In the genomic region with DNA sequence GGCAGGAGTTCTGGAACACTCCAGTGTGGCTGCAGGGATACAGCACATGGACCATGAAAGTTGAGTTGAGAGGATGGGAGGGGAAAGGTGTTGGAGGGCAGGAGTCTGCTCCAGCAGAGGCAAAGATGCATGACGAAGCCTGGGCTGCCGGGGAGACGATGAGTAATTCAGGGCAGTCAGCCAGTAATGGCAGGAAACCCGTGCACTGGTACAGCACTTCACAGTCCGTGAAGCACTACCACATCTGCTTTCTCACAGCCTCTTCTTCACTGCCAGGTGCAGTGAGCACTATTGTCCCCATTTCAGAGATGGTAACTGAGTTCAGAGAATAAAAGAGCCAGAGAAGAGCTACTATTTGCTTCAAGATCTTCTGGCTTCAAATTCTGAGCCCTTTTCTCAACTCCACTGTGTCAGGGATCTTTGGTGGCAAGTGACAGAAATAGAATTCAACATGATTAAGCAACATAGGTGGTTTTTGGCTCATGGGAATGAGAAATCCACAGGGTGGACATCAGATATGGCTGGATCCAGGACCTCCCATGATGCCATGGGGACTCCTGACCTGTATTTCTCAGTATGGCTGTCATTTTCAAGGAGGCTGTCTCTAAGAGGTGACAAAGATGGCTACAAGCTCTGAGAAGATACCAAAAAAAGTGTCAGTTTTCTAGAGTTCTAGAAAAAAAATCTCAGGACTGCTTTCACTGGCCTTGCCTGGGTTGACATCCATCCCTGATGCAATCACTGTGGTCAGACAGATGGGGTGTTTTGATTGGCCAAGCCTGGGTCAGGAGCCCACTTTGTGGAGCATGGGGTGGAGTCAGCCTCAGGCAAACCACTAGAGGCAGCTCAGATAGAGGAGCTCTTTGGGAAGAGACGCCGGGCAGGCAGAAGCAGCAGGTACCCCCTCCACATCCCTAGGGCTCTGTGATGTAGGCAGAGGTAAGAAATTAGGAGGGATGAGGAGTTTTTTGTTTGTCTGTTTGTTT, we compare ENCODE assay signal across 9 cellular contexts. TPM values are rescaled to one million over a fixed set of nuclear protein-coding genes. Genes with fewer than 3 reads are reported as not detected.
A peak's percentile ranks its signal among the peaks of the same experiment; 100 is the strongest.
DNase-seq lines count a peak whose midpoint lies in the region; ATAC-seq lines count a peak whose summit lies in the region.
"Had no signal": no experiment of that assay in that cellular context is flagged by ENCODE, and none has a peak within 500 bp of the region (broad histone marks: within the 10 kb centered on the region; RNA-seq: fewer than 3 reads in every experiment).

No MANE protein-coding gene starts in this region.

- peaks cover 5% of the 10 kb centered on the region for H3K9me3 ChIP-seq in CD8-positive, alpha-beta memory T cell (ENCODE audit: low read length)
- peaks cover 17% of the 10 kb centered on the region for H3K9me3 ChIP-seq in NT2/D1 (ENCODE audit: insufficient read depth, low read length)

- CTCF ChIA-PET in CD8-positive, alpha-beta memory T cell (lab: Charles Lee), result interaction anchor here (1.3 to 2.9 kb wide), 6 partner anchors 11 to 196 kb away, joined by 3 to 10 read pairs (median 3); no protein-coding TSS in a partner anchor

- H3K9me3 Mint-ChIP-seq in CD8-positive, alpha-beta memory T cell, result peaks cover 9 to 18% (median 14%) of the 10 kb centered on the region in 5 donors

- peak overlapping the region; percentile 1 for H3K27ac ChIP-seq in CD8-positive, alpha-beta memory T cell (ENCODE audit: low read depth, low read length)
- H3K27ac ChIP-seq: tibial nerve had no signal

- no peaks in the 10 kb centered on the region for H3K27me3 ChIP-seq in CD8-positive, alpha-beta memory T cell (ENCODE audit: insufficient read depth, low read length, poor library complexity, severe bottlenecking)
- no peaks in the 10 kb centered on the region for H3K27me3 ChIP-seq in NT2/D1 (ENCODE audit: insufficient read depth, insufficient read length)

- peak overlapping the region; percentile 77 to 98 (median 92) for H3K27ac Mint-ChIP-seq in CD8-positive, alpha-beta memory T cell

- H3K4me3 ChIP-seq in CD8-positive, alpha-beta memory T cell (ENCODE audit: low read length), result no peak overlapping the region
- no peak overlapping the region for H3K4me3 ChIP-seq in NT2/D1 (ENCODE audit: insufficient read length, low read depth)
- H3K4me3 ChIP-seq: tibial nerve had no signal

- H3K9ac ChIP-seq in NT2/D1 (ENCODE audit: insufficient read length, low read depth), result peak overlapping the region; percentile 9

- peaks cover 15 to 77% (median 19%) of the 10 kb centered on the region in 3 donors for H3K36me3 Mint-ChIP-seq in CD8-positive, alpha-beta memory T cell

- DNase-seq in CD8-positive, alpha-beta memory T cell, result peak; percentile 50 to 88 (median 67)
- DNase-seq in NT2/D1 (ENCODE audit: low read depth, low spot score) (peak; percentile 27), activated T-cell treated with anti-CD3 and anti-CD28 coated beads for 24 hours (ENCODE audit: low read depth) (peak; percentile 73), fibroblast of the conjunctiva (ENCODE audit: low read depth) (peak; percentile 69), NCI-H774 (lab: John Stamatoyannopoulos, UW) (no peak)
- DNase-seq in stimulated activated CD4-positive, alpha-beta T cell treated with anti-CD3 and anti-CD28 coated beads, Interleukin-4, amount 100 ng/mL, for 1 hour, result peak; percentile 69

- POLR2A ChIA-PET in CD8-positive, alpha-beta memory T cell (lab: Charles Lee), result interaction anchor here (1.0 kb wide), 1 partner anchor 22 kb away, joined by 3 read pairs; no protein-coding TSS in a partner anchor

- peaks cover 18% of the 10 kb centered on the region for H3K36me3 ChIP-seq in CD8-positive, alpha-beta memory T cell (ENCODE audit: insufficient read depth, low read length)
- H3K36me3 ChIP-seq in NT2/D1 (ENCODE audit: insufficient read depth, insufficient read length, low read length), result no peaks in the 10 kb centered on the region
- H3K36me3 ChIP-seq: tibial nerve had no signal

- ATAC-seq in GM19035 (IDR thresholded peaks at IDR 0.05; ENCODE audit: unreplicated experiment) (peak; percentile 92), HG03095 (IDR thresholded peaks at IDR 0.05; ENCODE audit: unreplicated experiment) (peak; percentile 79)

- peaks cover 22% of the 10 kb centered on the region for H3K4me1 ChIP-seq in CD8-positive, alpha-beta memory T cell (ENCODE audit: insufficient read depth, low read length)
- peaks cover 5% of the 10 kb centered on the region for H3K4me1 ChIP-seq in NT2/D1 (ENCODE audit: insufficient read depth, insufficient read length)
- H3K4me1 ChIP-seq: tibial nerve had no signal

- peaks cover 0 to 1% of the 10 kb centered on the region in 2 donors for H3K27me3 Mint-ChIP-seq in CD8-positive, alpha-beta memory T cell

- H3K4me1 Mint-ChIP-seq in CD8-positive, alpha-beta memory T cell, result peaks cover 39 to 65% (median 59%) of the 10 kb centered on the region in 3 donors

- peak overlapping the region in 5 of 7 donors; percentile 4 to 58 (median 36) for H3K4me3 Mint-ChIP-seq in CD8-positive, alpha-beta memory T cell

RNA-seq across cellular contexts. Expression of a gene that starts 24.7 kb away (rescaled TPM):
- total RNA-seq in CD8-positive, alpha-beta memory T cell, result 10 to 100 TPM; 80.5 to 84.5 TPM
- polyA plus RNA-seq in CD8-positive, alpha-beta memory T cell, result 53.7 TPM
